1 cellular context compared by ENCODE assay signal in genomic region chr7:114088541-114088940, GRCh38.
TF ChIP-seq lines count a peak whose summit lies in the region.

No MANE protein-coding gene starts in this region.

TF ChIP-seq in GM23338, 12 proteins besides CTCF, POLR2A, EP300 and RAD21 (continued from another document):
- TF ChIP-seq REST (IDR thresholded peaks at IDR 0.05; ENCODE audit: unreplicated experiment) (no peak), STAT1 (IDR thresholded peaks at IDR 0.05; ENCODE audit: unreplicated experiment) (no peak), POLR2AphosphoS5 (IDR thresholded peaks at IDR 0.05; ENCODE audit: low read depth) (no peak), EZH2 (IDR thresholded peaks at IDR 0.05; ENCODE audit: low read depth, unreplicated experiment) (no peak), ZNF114 (CRISPR knock-in tag; IDR thresholded peaks at IDR 0.05) (no peak), JUNB (IDR thresholded peaks at IDR 0.05; ENCODE audit: unreplicated experiment) (no peak), NANOG (IDR thresholded peaks at IDR 0.05; ENCODE audit: borderline replicate concordance) (no peak), ETS1 (IDR thresholded peaks at IDR 0.05) (no peak), EZH2phosphoT487 (IDR thresholded peaks at IDR 0.05; ENCODE audit: unreplicated experiment) (no peak), ZNF331 (CRISPR knock-in tag; IDR thresholded peaks at IDR 0.05; ENCODE audit: low read depth) (no peak)
